8 cellular contexts compared by ENCODE assay signal in genomic region chr11:7548659-7549283, GRCh38. TPM values are rescaled to one million over a fixed set of nuclear protein-coding genes. Genes with fewer than 3 reads are reported as not detected.
A peak's percentile ranks its signal among the peaks of the same experiment; 100 is the strongest.
DNase-seq lines count a peak whose midpoint lies in the region; ATAC-seq and TF ChIP-seq lines count a peak whose summit lies in the region.

No MANE protein-coding gene starts in this region.

- no CpG with 5 or more reads among the region's 7 CpGs for WGBS in iPS DF 6.9 (ENCODE audit: insufficient coverage, insufficient read length)
- 79 to 87% (median 82%) methylated on average over 7 of the region's 7 CpGs for WGBS in adrenal gland, 4 donors

- H3K27ac ChIP-seq in iPS DF 6.9 (ENCODE audit: low read length): no peak overlapping the region
- no peak overlapping the region for H3K27ac ChIP-seq in adrenal gland

- H3K27me3 ChIP-seq in iPS DF 6.9 (ENCODE audit: control insufficient read depth, insufficient read depth, low read length) (no peaks in the 10 kb centered on the region), adrenal gland (no peaks in the 10 kb centered on the region)

- intact Hi-C loops in left ventricle myocardium superior (cut with micrococcal nuclease) (no loop called here), left cardiac atrium (cut with DNase I) (no loop called here), adrenal gland (cut with DNase I) (no loop called here)

- peak in 1 of 6 experiments; percentile 21 for TF ChIP-seq CTCF in adrenal gland (IDR thresholded peaks at IDR 0.05)

- DNase-seq in left ventricle myocardium superior (no peak), left cardiac atrium (no peak), NCI-H82 treated with DMSO at 0.1 percent for 48 hours (lab: John Stamatoyannopoulos, UW; ENCODE audit: unreplicated experiment) (peak; percentile 13), iPS DF 6.9 (ENCODE audit: low read depth, low spot score) (peak; percentile 63), NCI-H524 (lab: John Stamatoyannopoulos, UW) (no peak), OCI-M2 (lab: John Stamatoyannopoulos, UW; ENCODE audit: unreplicated experiment) (no peak), adrenal gland (no peak)

- H3K36me3 ChIP-seq in iPS DF 6.9 (ENCODE audit: control insufficient read depth, insufficient read depth, low read length): no peaks in the 10 kb centered on the region
- no peaks in the 10 kb centered on the region for H3K36me3 ChIP-seq in adrenal gland (replicated peaks in 1 of 2)

- H3K4me3 ChIP-seq in iPS DF 6.9 (ENCODE audit: low read length) (no peak overlapping the region), adrenal gland (no peak overlapping the region)

- ATAC-seq in left ventricle myocardium superior: peak; percentile 65
- no peak for ATAC-seq in left cardiac atrium
- peak; percentile 84 for ATAC-seq in HG02623 (IDR thresholded peaks at IDR 0.05; ENCODE audit: unreplicated experiment)

- TF ChIP-seq POLR2A in adrenal gland (IDR thresholded peaks at IDR 0.05): no peak

- H3K9me3 ChIP-seq in iPS DF 6.9 (ENCODE audit: control insufficient read depth, insufficient read depth, low read length): no peaks in the 10 kb centered on the region
- no peaks in the 10 kb centered on the region for H3K9me3 ChIP-seq in adrenal gland (replicated peaks in 1 of 3)

- H3K4me1 ChIP-seq in iPS DF 6.9 (ENCODE audit: control insufficient read depth, insufficient read depth, low read length) (peaks cover 6% of the 10 kb centered on the region), adrenal gland (replicated peaks in 1 of 2) (peaks cover 10 to 14% of the 10 kb centered on the region in 2 donors)

RNA-seq across cellular contexts. Expression of gene PPFIBP2, which starts 35.0 kb away (rescaled TPM):
- total RNA-seq in left ventricle myocardium superior: 19.9 TPM
- 10 to 100 TPM; 16.3 to 25.5 TPM for total RNA-seq in left cardiac atrium
- total RNA-seq in adrenal gland: 10 to 100 TPM; 11.4 to 36.5 (median 20.7) TPM
- 10 to 100 TPM; 12.8 to 35.3 (median 21.2) TPM for polyA plus RNA-seq in adrenal gland

Comparison
In these comparisons a context has a peak if more than half of its experiments do, and no peak if none do; other contexts are left out.
1. ATAC-seq: peak in left ventricle myocardium superior (single experiment) and HG02623 (single experiment); none in left cardiac atrium (0 of 2).
2. DNase-seq: peak in NCI-H82 treated with DMSO at 0.1 percent for 48 hours (single experiment) and iPS DF 6.9 (single experiment); none in left ventricle myocardium superior (single experiment), left cardiac atrium (single experiment), NCI-H524 (0 of 2), OCI-M2 (single experiment) and adrenal gland (0 of 7).